Comparison of ENCODE assay signal across 7 cellular contexts in genomic region chr11:120335596-120335927, GRCh38. TPM values are rescaled to one million over a fixed set of nuclear protein-coding genes. Genes with fewer than 3 reads are reported as not detected.
DNase-seq lines count a peak whose midpoint lies in the region; ATAC-seq and TF ChIP-seq lines count a peak whose summit lies in the region.

No MANE protein-coding gene starts in this region.

- no CpG with 5 or more reads among the region's 18 CpGs for WGBS in mesendoderm (ENCODE audit: extremely low coverage, insufficient coverage, low lambda C conversion rate)

- H3K4me2 ChIP-seq in mesendoderm (ENCODE audit: low read length) = peak overlapping the region; percentile 66

- H4K5ac ChIP-seq in mesendoderm (ENCODE audit: low read length) = no peak overlapping the region

- H2BK120ac ChIP-seq in mesendoderm (ENCODE audit: low read depth, low read length) = no peak overlapping the region

- peak overlapping the region; percentile 80 for H3K56ac ChIP-seq in mesendoderm (ENCODE audit: low read length)

- no peak overlapping the region for H2BK5ac ChIP-seq in mesendoderm (ENCODE audit: low read length)

- ATAC-seq in GM18907 (IDR thresholded peaks at IDR 0.05; ENCODE audit: unreplicated experiment) = peak; percentile 32
- peak; percentile 23 for ATAC-seq in HG02623 (IDR thresholded peaks at IDR 0.05; ENCODE audit: unreplicated experiment)
- ATAC-seq in Panc1 = peak; percentile 24

- peak overlapping the region; percentile 78 for H3K18ac ChIP-seq in mesendoderm (ENCODE audit: low read length)

- H3K4ac ChIP-seq in mesendoderm (ENCODE audit: low read depth, low read length) = peak overlapping the region; percentile 75

- BruUV-seq in Panc1 (replicated peaks; lab: Mats Ljungman, UMichigan) = no TSS peak

- H2AK5ac ChIP-seq in mesendoderm (ENCODE audit: low read length) = no peak overlapping the region

- TF ChIP-seq CTCF in Panc1 (IDR thresholded peaks at IDR 0.05) (no peak), choroid plexus epithelial cell (conservative IDR thresholded peaks at IDR 0.05; ENCODE audit: low read depth, low read length) (no peak), vagina (IDR thresholded peaks at IDR 0.05) (no peak)

- in situ Hi-C loops in Panc1 (cut with HindIII; ENCODE audit: low pct_unique_long_range_greater_than_20kb, low sequenced_read_pairs) = no loop called here

- no peak overlapping the region for H3K23ac ChIP-seq in mesendoderm (ENCODE audit: low read length)

- POLR2A ChIA-PET in Panc1 (lab: Charles Lee) = interaction anchor here (0.6 kb wide), 1 partner anchor 45 kb away, joined by 5 read pairs; no protein-coding TSS in a partner anchor

- H3K36me3 ChIP-seq in Panc1 (ENCODE audit: control insufficient read depth, insufficient read depth, low read length) (peaks cover 3% of the 10 kb centered on the region; the same call in 1 of the 2 replicates), mesendoderm (ENCODE audit: control insufficient read depth, insufficient read depth, low read length) (no peaks in the 10 kb centered on the region), vagina (no peaks in the 10 kb centered on the region)

- H3K27me3 ChIP-seq in Panc1 (ENCODE audit: control insufficient read depth, insufficient read depth, low read length) = no peaks in the 10 kb centered on the region
- no peaks in the 10 kb centered on the region for H3K27me3 ChIP-seq in mesendoderm (ENCODE audit: insufficient read depth, low read length, poor library complexity)
- no peaks in the 10 kb centered on the region for H3K27me3 ChIP-seq in vagina

- DNase-seq in Panc1 (ENCODE audit: low read depth, low spot score) (no peak), choroid plexus epithelial cell (ENCODE audit: low read depth) (peak; percentile 40), mesendoderm (no peak), vagina (ENCODE audit: extremely low spot score in 2 of 2) (no peak), DMS153 treated with DMSO at 0.1 percent for 48 hours (lab: John Stamatoyannopoulos, UW; ENCODE audit: unreplicated experiment) (no peak)

- H4K8ac ChIP-seq in mesendoderm (ENCODE audit: low read depth, low read length) = no peak overlapping the region

- no peak for TF ChIP-seq POLR2A in vagina (IDR thresholded peaks at IDR 0.05)

- H3K9me3 ChIP-seq in Panc1 (ENCODE audit: control insufficient read depth, insufficient read depth, low read depth, low read length) (no peaks in the 10 kb centered on the region), vagina (no peaks in the 10 kb centered on the region)

- H3K79me2 ChIP-seq in mesendoderm (ENCODE audit: control insufficient read depth, insufficient read depth, low read length) = peaks cover 24% of the 10 kb centered on the region

- H3K79me1 ChIP-seq in mesendoderm (ENCODE audit: low read length) = peaks cover 8% of the 10 kb centered on the region

- H3K9ac ChIP-seq in mesendoderm (ENCODE audit: low read length) = peak overlapping the region; percentile 68

- H3K4me1 ChIP-seq in Panc1 (ENCODE audit: control insufficient read depth, insufficient read depth, low read length) (peaks cover 53% of the 10 kb centered on the region), mesendoderm (ENCODE audit: control insufficient read depth, low read depth, low read length) (peaks cover 6% of the 10 kb centered on the region), vagina (peaks cover 57% of the 10 kb centered on the region)

- no peak overlapping the region for H2BK15ac ChIP-seq in mesendoderm (replicated peaks; ENCODE audit: low read depth)

- CTCF ChIA-PET in Panc1 (lab: Charles Lee) = interaction anchor here (0.6 to 0.8 kb wide), 5 partner anchors 17 to 988 kb away, joined by 3 to 6 read pairs (median 3); no protein-coding TSS in a partner anchor

- intact Hi-C loops in Panc1 (cut with micrococcal nuclease; ENCODE audit: unreplicated experiment) = no loop called here
- intact Hi-C loops in vagina (cut with DNase I) = loop anchor here (5.0 kb wide), 1 partner anchor 62 kb away; no protein-coding TSS in a partner anchor

- H3K4me3 ChIP-seq in Panc1 (ENCODE audit: low read depth in 2 of 2, low read length in 2 of 2) (peak overlapping the region; percentile 75 to 85), choroid plexus epithelial cell (ENCODE audit: low read depth, low read length) (peak overlapping the region; percentile 81), mesendoderm (ENCODE audit: low read length) (peak overlapping the region; percentile 58), vagina (peak overlapping the region; percentile 80 to 94)

- H3K27ac ChIP-seq in Panc1 (ENCODE audit: low read length) (peak overlapping the region; percentile 98), mesendoderm (ENCODE audit: low read depth, low read length) (peak overlapping the region; percentile 92), vagina (peak overlapping the region; percentile 98)

RNA-seq across cellular contexts. Expression of gene ARHGEF12, which starts 0.7 kb away (rescaled TPM):
- total RNA-seq in Panc1 (2021; ENCODE audit: unreplicated experiment) = 182 TPM
- polyA plus RNA-seq in Panc1 (2012; ENCODE audit: insufficient read length) = 55.9 TPM
- polyA plus RNA-seq in mesendoderm (2013, experiment 1 of 2) = 12.6 TPM
- 12.6 TPM for polyA plus RNA-seq in mesendoderm (2013, experiment 2 of 2)
- 106 TPM for total RNA-seq in vagina

RNA-seq across cellular contexts. Expression of gene TLCD5, which starts 10.5 kb away (rescaled TPM):
- 22.8 TPM for total RNA-seq in Panc1 (2021; ENCODE audit: unreplicated experiment)
- 12.7 TPM for polyA plus RNA-seq in Panc1 (2012; ENCODE audit: insufficient read length)
- 3.3 TPM for polyA plus RNA-seq in mesendoderm (2013, experiment 1 of 2)
- 3.5 TPM for polyA plus RNA-seq in mesendoderm (2013, experiment 2 of 2)
- 3.7 TPM for total RNA-seq in vagina
